ENCODE assay signal across 30 cellular contexts in the genomic region with DNA sequence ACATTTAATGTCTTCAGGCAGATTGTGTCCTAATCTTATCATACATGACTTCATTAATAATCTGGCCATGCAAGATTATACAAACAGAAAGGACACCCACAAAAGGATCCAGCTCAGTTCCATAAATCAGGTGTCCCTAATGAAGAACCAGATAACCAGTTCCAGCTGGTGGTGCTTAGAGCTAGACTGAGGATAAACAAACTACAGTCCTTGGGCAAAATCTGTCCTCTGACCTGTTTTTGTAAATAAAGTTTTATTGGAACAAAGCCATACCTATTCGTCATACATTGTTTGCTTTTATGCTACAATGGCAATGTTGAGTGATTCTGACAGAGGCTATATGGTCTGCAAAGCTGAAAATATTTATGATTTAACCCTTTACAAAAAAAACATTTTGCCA.
DNase-seq lines count a peak whose midpoint lies in the region; ATAC-seq, FAIRE-seq and TF ChIP-seq lines count a peak whose summit lies in the region.
"Had no signal": no experiment of that assay in that cellular context is flagged by ENCODE, and none has a peak within 500 bp of the region (broad histone marks: within the 10 kb centered on the region; RNA-seq: fewer than 3 reads in every experiment).

No MANE protein-coding gene starts in this region.

- DNase-seq in cardiac muscle cell (ENCODE audit: low read depth in 1 of 2, low spot score in 1 of 2) (no peak), left cardiac atrium (no peak), adipocyte (ENCODE audit: low read depth) (peak; percentile 9), foreskin fibroblast (peak; percentile 53 to 78), kidney (no peak), DMS153 treated with DMSO at 0.1 percent for 48 hours (lab: John Stamatoyannopoulos, UW; ENCODE audit: unreplicated experiment) (no peak)
- no peak for DNase-seq in activated naive CD8-positive, alpha-beta T cell treated with anti-CD3 and anti-CD28 coated beads for 36 hours
- DNase-seq: activated CD4-positive, alpha-beta T cell treated with anti-CD3 and anti-CD28 coated beads, Interleukin-2, amount 50 U/mL, for 4 hours; activated naive CD4-positive, alpha-beta T cell treated with Interleukin-2 at 50 U/mL for 16 hours; amygdala; CD8-positive, alpha-beta T cell; effector CD4-positive, alpha-beta T cell; GDM1; GM23248; NCI-H1048; NCI-H187 treated with DMSO at 0.1 percent for 48 hours; NCI-H2227 treated with DMSO at 0.1 percent for 48 hours; NCI-H748 treated with DMSO at 0.1 percent for 48 hours; stimulated activated naive CD8-positive, alpha-beta T cell treated with anti-CD3 and anti-CD28 coated beads, Interleukin-15, amount 100 ng/mL, for 72 hours had no signal

- no peak for ATAC-seq in left cardiac atrium
- ATAC-seq in GM18873 (IDR thresholded peaks at IDR 0.05; ENCODE audit: low FRiP score, unreplicated experiment): no peak
- ATAC-seq: CD8-positive, alpha-beta T cell; stimulated activated naive CD8-positive, alpha-beta T cell treated with anti-CD3 and anti-CD28 coated beads, Interleukin-15, amount 100 ng/mL, for 72 hours had no signal

- TF ChIP-seq CTCF in cardiac muscle cell (IDR thresholded peaks at IDR 0.05; ENCODE audit: low read depth, low read length) (no peak), foreskin fibroblast (IDR thresholded peaks at IDR 0.05; ENCODE audit: low read depth, low read length) (no peak), kidney (IDR thresholded peaks at IDR 0.05; ENCODE audit: borderline replicate concordance, extremely low read depth, insufficient read depth) (no peak)

- H3K27ac ChIP-seq in cardiac muscle cell (peak overlapping the region; percentile 33), kidney (ENCODE audit: low read depth in 2 of 2, low read length in 2 of 2) (no peak overlapping the region)
- H3K27ac ChIP-seq: breast epithelium, epithelial cell of prostate, GM23248, hepatocyte, neutrophil, RWPE1, vagina had no signal

- no peak for FAIRE-seq in kidney (lab: Jason Lieb, UNC)
- FAIRE-seq: colon, frontal cortex, TTC549 had no signal

- H3K36me3 Mint-ChIP-seq in activated naive CD8-positive, alpha-beta T cell treated with anti-CD3 and anti-CD28 coated beads for 36 hours: no peaks in the 10 kb centered on the region
- H3K36me3 Mint-ChIP-seq: CD8-positive, alpha-beta T cell had no signal

- H3K9me3 ChIP-seq in cardiac muscle cell (ENCODE audit: low read depth): no peaks in the 10 kb centered on the region
- no peaks in the 10 kb centered on the region for H3K9me3 ChIP-seq in adipocyte (ENCODE audit: control insufficient read depth, low read length)
- H3K9me3 ChIP-seq in kidney (ENCODE audit: control insufficient read depth in 1 of 2, low read length in 2 of 2): no peaks in the 10 kb centered on the region
- H3K9me3 ChIP-seq: breast epithelium, neutrophil, vagina had no signal

- H3K27ac Mint-ChIP-seq in activated naive CD8-positive, alpha-beta T cell treated with anti-CD3 and anti-CD28 coated beads for 36 hours: no peak overlapping the region
- H3K27ac Mint-ChIP-seq: CD8-positive, alpha-beta T cell; stimulated activated naive CD8-positive, alpha-beta T cell treated with anti-CD3 and anti-CD28 coated beads, Interleukin-15, amount 100 ng/mL, for 72 hours; T-helper 1 cell treated with Interleukin-12 subunit alpha and Interleukin-12 subunit beta and Interleukin-4 antibody, amounts not matched to agents 30 μg/mL and 1 μg/mL, for 36 hours had no signal

- H3K4me1 Mint-ChIP-seq in activated naive CD8-positive, alpha-beta T cell treated with anti-CD3 and anti-CD28 coated beads for 36 hours: no peaks in the 10 kb centered on the region
- H3K4me1 Mint-ChIP-seq: stimulated activated naive CD8-positive, alpha-beta T cell treated with anti-CD3 and anti-CD28 coated beads, Interleukin-15, amount 100 ng/mL, for 72 hours had no signal

- intact Hi-C loops in left cardiac atrium (cut with DNase I): no loop called here
- intact Hi-C loops in kidney (cut with DNase I): no loop called here

- H3K4me1 ChIP-seq in cardiac muscle cell (ENCODE audit: low read depth) (peaks cover 6% of the 10 kb centered on the region), adipocyte (ENCODE audit: control insufficient read depth, insufficient read depth, low read length) (no peaks in the 10 kb centered on the region), kidney (ENCODE audit: control insufficient read depth in 1 of 2, insufficient read depth in 1 of 2, low read depth in 1 of 2, low read length in 2 of 2) (no peaks in the 10 kb centered on the region)
- H3K4me1 ChIP-seq: breast epithelium, vagina had no signal

- no peak overlapping the region for H3K4me3 Mint-ChIP-seq in activated naive CD8-positive, alpha-beta T cell treated with anti-CD3 and anti-CD28 coated beads for 36 hours
- H3K4me3 Mint-ChIP-seq: CD8-positive, alpha-beta T cell; stimulated activated naive CD8-positive, alpha-beta T cell treated with anti-CD3 and anti-CD28 coated beads, Interleukin-15, amount 100 ng/mL, for 72 hours; T-helper 1 cell treated with Interleukin-12 subunit alpha and Interleukin-12 subunit beta and Interleukin-4 antibody, amounts not matched to agents 30 μg/mL and 1 μg/mL, for 36 hours had no signal

- no peaks in the 10 kb centered on the region for H3K36me3 ChIP-seq in cardiac muscle cell
- no peaks in the 10 kb centered on the region for H3K36me3 ChIP-seq in adipocyte (ENCODE audit: control insufficient read depth, insufficient read depth, low read length, severe bottlenecking)
- no peaks in the 10 kb centered on the region for H3K36me3 ChIP-seq in kidney (ENCODE audit: control insufficient read depth in 1 of 2, insufficient read depth in 2 of 2, low read length in 2 of 2)
- H3K36me3 ChIP-seq: breast epithelium, neutrophil, vagina had no signal

- no peaks in the 10 kb centered on the region for H3K9me3 Mint-ChIP-seq in activated naive CD8-positive, alpha-beta T cell treated with anti-CD3 and anti-CD28 coated beads for 36 hours
- H3K9me3 Mint-ChIP-seq: CD8-positive, alpha-beta T cell; T-helper 1 cell treated with Interleukin-12 subunit alpha and Interleukin-12 subunit beta and Interleukin-4 antibody, amounts not matched to agents 30 μg/mL and 1 μg/mL, for 36 hours had no signal

- H3K27me3 ChIP-seq in cardiac muscle cell (no peaks in the 10 kb centered on the region), adipocyte (replicated peaks; ENCODE audit: control insufficient read depth, insufficient read depth, low read length) (peaks cover 2% of the 10 kb centered on the region)
- H3K27me3 ChIP-seq: hepatocyte, neutrophil, vagina had no signal

- no peak overlapping the region for H3K4me3 ChIP-seq in cardiac muscle cell
- no peak overlapping the region for H3K4me3 ChIP-seq in adipocyte (ENCODE audit: low read length)
- no peak overlapping the region for H3K4me3 ChIP-seq in foreskin fibroblast (ENCODE audit: low read depth in 1 of 2, low read length in 2 of 2)
- H3K4me3 ChIP-seq in kidney (ENCODE audit: low read length in 2 of 2): no peak overlapping the region
- H3K4me3 ChIP-seq: breast epithelium, GM23248, hepatocyte, vagina had no signal

- H3K27me3 Mint-ChIP-seq in activated naive CD8-positive, alpha-beta T cell treated with anti-CD3 and anti-CD28 coated beads for 36 hours: no peaks in the 10 kb centered on the region
- H3K27me3 Mint-ChIP-seq: stimulated activated naive CD8-positive, alpha-beta T cell treated with anti-CD3 and anti-CD28 coated beads, Interleukin-15, amount 100 ng/mL, for 72 hours had no signal

- H3K9ac ChIP-seq in adipocyte (ENCODE audit: low read length): no peak overlapping the region
- no peak overlapping the region for H3K9ac ChIP-seq in kidney (ENCODE audit: low read length in 2 of 2)
- H3K9ac ChIP-seq: GM23248 had no signal

Comparison
In these comparisons a context has a peak if more than half of its experiments do, and no peak if none do; other contexts are left out.
1. DNase-seq: peak in adipocyte (single experiment) and foreskin fibroblast (2 of 2); none in cardiac muscle cell (0 of 2), left cardiac atrium (single experiment), kidney (single experiment), activated naive CD8-positive, alpha-beta T cell treated with anti-CD3 and anti-CD28 coated beads for 36 hours (single experiment) and DMS153 treated with DMSO at 0.1 percent for 48 hours (single experiment).